Comparison of ENCODE assay signal across 25 cellular contexts in the genomic region with DNA sequence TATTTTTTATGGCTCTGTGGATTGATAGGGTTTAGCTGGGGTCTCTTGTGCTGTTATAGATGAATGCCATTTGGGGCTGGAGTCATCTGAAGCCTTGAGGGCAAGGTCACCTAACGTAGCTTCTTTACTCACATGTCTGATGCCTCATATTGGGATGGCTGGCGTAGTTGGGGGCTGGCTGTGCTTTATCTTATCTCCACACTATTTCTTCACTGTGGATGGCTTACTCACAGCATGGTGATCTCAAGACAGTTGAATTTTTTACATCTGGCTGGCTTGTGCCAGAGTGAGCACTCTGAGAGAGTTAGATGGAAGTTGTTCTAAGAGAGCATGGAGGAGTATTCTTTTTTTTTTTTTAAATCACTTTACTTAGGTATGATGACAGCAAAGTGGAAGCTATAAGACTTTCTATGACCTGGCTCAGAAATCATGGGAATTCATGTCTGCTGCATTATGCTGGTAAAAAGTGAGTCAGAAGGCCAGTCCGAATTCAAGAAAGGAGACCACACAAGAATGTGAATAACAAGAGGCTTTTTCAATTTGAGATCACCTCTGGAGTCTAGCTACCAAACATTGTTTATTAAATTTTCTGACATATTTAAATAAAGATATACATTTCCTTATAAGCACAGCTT.
DNase-seq lines count a peak whose midpoint lies in the region; ATAC-seq, FAIRE-seq and TF ChIP-seq lines count a peak whose summit lies in the region.
"Had no signal": no experiment of that assay in that cellular context is flagged by ENCODE, and none has a peak within 500 bp of the region (broad histone marks: within the 10 kb centered on the region; RNA-seq: fewer than 3 reads in every experiment).

No MANE protein-coding gene starts in this region.

- no peak for TF ChIP-seq POLR2A in H1 (IDR thresholded peaks at IDR 0.05; ENCODE audit: control extremely low read depth in 1 of 2, low read depth in 2 of 2, low read length in 2 of 2)

- H4K5ac ChIP-seq in H1 (ENCODE audit: insufficient read length, low read depth, low read length), result no peak overlapping the region

- DNase-seq in WTC11 (ENCODE audit: low spot score) (no peak), H1 (ENCODE audit: low read depth in 1 of 2, low spot score in 2 of 2) (no peak), islet precursor cell (peak; percentile 62), cortex of kidney (lab: John Stamatoyannopoulos, UW) (no peak), T1000 (lab: John Stamatoyannopoulos, UW) (no peak), dermis blood vessel endothelial cell (no peak)
- DNase-seq: ACHN; BE2C; C1 segment of cervical spinal cord; CD4-positive, CD25-positive, alpha-beta regulatory T cell; CD8-positive, alpha-beta memory T cell; COR-L47; DMS 273 treated with DMSO at 0.1 percent for 48 hours; DMS53; DND-41; GDM1; H7; HFFc6; IMR-90 had no signal

- peak overlapping the region; percentile 40; the same call in 1 of the 2 replicates for H2AFZ ChIP-seq in H1 (ENCODE audit: low read length)
- H2AFZ ChIP-seq: GM23338 had no signal

- H3K4me1 Mint-ChIP-seq in WTC11, result peaks cover 17% of the 10 kb centered on the region
- H3K4me1 Mint-ChIP-seq: CD4-positive, CD25-positive, alpha-beta regulatory T cell; CD8-positive, alpha-beta memory T cell had no signal

- no peak overlapping the region for H3K4me3 Mint-ChIP-seq in WTC11
- H3K4me3 Mint-ChIP-seq: CD4-positive, CD25-positive, alpha-beta regulatory T cell; CD8-positive, alpha-beta memory T cell; GM23338; HFFc6 had no signal

- no peak overlapping the region for H3K4ac ChIP-seq in H1 (replicated peaks; ENCODE audit: insufficient read length, low read depth, low read length)

- no peaks in the 10 kb centered on the region for H4K20me1 ChIP-seq in H1 (replicated peaks in 1 of 2; ENCODE audit: control insufficient read depth in 1 of 2, insufficient read depth in 2 of 2, low read length in 2 of 2)

- H2BK12ac ChIP-seq in H1 (ENCODE audit: low read depth, low read length), result no peak overlapping the region

- H3K27me3 ChIP-seq in H1 (replicated peaks in 1 of 4; ENCODE audit: control insufficient read depth in 3 of 4, extremely low read depth in 1 of 4, insufficient read depth in 3 of 4, low read length in 3 of 4), result no peaks in the 10 kb centered on the region
- H3K27me3 ChIP-seq: BE2C had no signal

- H3K4me1 ChIP-seq in H1 (replicated peaks in 1 of 4; ENCODE audit: control insufficient read depth in 3 of 4, insufficient read depth in 4 of 4, low read length in 3 of 4), result no peaks in the 10 kb centered on the region
- H3K4me1 ChIP-seq: BE2C had no signal

- no peak overlapping the region for H3K27ac ChIP-seq in H1 (ENCODE audit: low read depth, low read length)

- no peak overlapping the region for H2BK20ac ChIP-seq in H1 (ENCODE audit: low read length)

- H3K9me3 ChIP-seq in H1 (ENCODE audit: insufficient read depth in 2 of 2, low read depth in 1 of 2, low read length in 1 of 2), result peaks cover 2 to 7% of the 10 kb centered on the region in 2 experiments; a peak in 2 of 4 replicates
- H3K9me3 ChIP-seq: BE2C had no signal

- peaks cover 4% of the 10 kb centered on the region for H3K36me3 Mint-ChIP-seq in WTC11
- H3K36me3 Mint-ChIP-seq: CD4-positive, CD25-positive, alpha-beta regulatory T cell; CD8-positive, alpha-beta memory T cell had no signal

- WGBS in H1 (ENCODE audit: extremely low coverage in 1 of 2, insufficient coverage in 1 of 2, insufficient read length in 1 of 2, insufficient replicate concordance in 2 of 2, low coverage in 1 of 2, low lambda C conversion rate in 2 of 2, missing lambda C conversion rate in 1 of 2), 2 experiments, result 90% methylated on average over 3 of the region's 3 CpGs; no CpG with 5 or more reads in 1 of the 2 experiments

- H3K79me1 ChIP-seq in H1 (ENCODE audit: low read depth, low read length), result no peaks in the 10 kb centered on the region

- no peak overlapping the region for H4K8ac ChIP-seq in H1 (ENCODE audit: extremely low read depth, insufficient read depth, low read length)

- no peak for TF ChIP-seq RAD21 in H1 (IDR thresholded peaks at IDR 0.05 in 1 of 2, conservative IDR thresholded peaks at IDR 0.05 in 1 of 2; ENCODE audit: low read depth in 2 of 2, low read length in 2 of 2)

- no peak overlapping the region for H3K14ac ChIP-seq in H1 (ENCODE audit: insufficient read length)

- no peak overlapping the region for H3K4me2 ChIP-seq in H1 (ENCODE audit: insufficient read depth in 1 of 2, low read depth in 2 of 2, low read length in 2 of 2)
- H3K4me2 ChIP-seq: GM23338 had no signal

- no peak overlapping the region for H2AK5ac ChIP-seq in H1 (ENCODE audit: low read depth, low read length)

- no peak overlapping the region for H3K18ac ChIP-seq in H1 (ENCODE audit: extremely low read depth, low read length)

- H3K23me2 ChIP-seq in H1 (ENCODE audit: low read depth, low read length), result no peaks in the 10 kb centered on the region

- no peaks in the 10 kb centered on the region for H3K79me2 ChIP-seq in H1 (ENCODE audit: control insufficient read depth in 1 of 2, insufficient read depth in 2 of 2, low read length in 2 of 2)

- H2BK5ac ChIP-seq in H1 (ENCODE audit: low read depth, low read length), result no peak overlapping the region

- H3K4me3 ChIP-seq in H1 (ENCODE audit: extremely low read depth in 1 of 4, insufficient read depth in 2 of 4, low read depth in 3 of 4, low read length in 4 of 4), result no peak overlapping the region
- H3K4me3 ChIP-seq: GM23338 had no signal

- H3K9ac ChIP-seq in H1 (replicated peaks in 1 of 4; ENCODE audit: extremely low read depth in 1 of 4, low read depth in 3 of 4, low read length in 3 of 4), result no peak overlapping the region

- H2BK120ac ChIP-seq in H1 (replicated peaks; ENCODE audit: low read depth, low read length), result no peak overlapping the region

- no peak overlapping the region for H4K91ac ChIP-seq in H1 (replicated peaks; ENCODE audit: insufficient read length, low read length)

- CTCF ChIA-PET in WTC11 (lab: Charles Lee) (no interaction called here), H1 (lab: Charles Lee; ENCODE audit: partially characterized antibody) (no interaction called here)

- no peaks in the 10 kb centered on the region; a peak in 1 of 8 replicates for H3K36me3 ChIP-seq in H1 (ENCODE audit: control insufficient read depth in 2 of 4, insufficient read depth in 4 of 4, low read length in 3 of 4)
- H3K36me3 ChIP-seq: BE2C had no signal

- peaks cover 12% of the 10 kb centered on the region for H3K9me3 Mint-ChIP-seq in WTC11

- H3K27ac Mint-ChIP-seq in WTC11, result 0 out of 2 replicates have a peak overlapping the region, but pooled peaks have one; percentile 26
- H3K27ac Mint-ChIP-seq: CD4-positive, CD25-positive, alpha-beta regulatory T cell; CD8-positive, alpha-beta memory T cell; GM23338; HFFc6 had no signal

- no peak for TF ChIP-seq EP300 in H1 (IDR thresholded peaks at IDR 0.05; ENCODE audit: borderline replicate concordance in 1 of 2, low read depth in 2 of 2, low read length in 2 of 2)

- H3K56ac ChIP-seq in H1 (replicated peaks; ENCODE audit: insufficient read length, low read depth, low read length), result no peak overlapping the region

- ATAC-seq in WTC11, result no peak
- no peak for ATAC-seq in GM18907 (IDR thresholded peaks at IDR 0.05; ENCODE audit: unreplicated experiment)
- ATAC-seq: GM23338, HCT116 had no signal

- no peaks in the 10 kb centered on the region for H3K27me3 Mint-ChIP-seq in WTC11 (ENCODE audit: low read depth)

- no peak overlapping the region for H3K23ac ChIP-seq in H1 (ENCODE audit: insufficient read length)

- TF ChIP-seq CTCF in WTC11 (IDR thresholded peaks at IDR 0.05) (no peak), H1 (IDR thresholded peaks at IDR 0.05; ENCODE audit: control extremely low read depth in 1 of 3, insufficient read depth in 1 of 3, low read depth in 1 of 3, low read length in 3 of 3) (no peak)

- POLR2A ChIA-PET in WTC11 (lab: Charles Lee), result no interaction called here
- POLR2A ChIA-PET in H1 (lab: Charles Lee; ENCODE audit: partially characterized antibody), result no interaction called here

- no peak overlapping the region for H2BK15ac ChIP-seq in H1 (ENCODE audit: low read length)

- no peak for FAIRE-seq in H1 (lab: Jason Lieb, UNC)
- FAIRE-seq: GM12892, GM18507, HTR-8/SVneo had no signal

TF ChIP-seq in WTC11, 78 proteins besides CTCF, POLR2A, EP300 and RAD21 (continues in another document):
- TF ChIP-seq, protein P1, sequence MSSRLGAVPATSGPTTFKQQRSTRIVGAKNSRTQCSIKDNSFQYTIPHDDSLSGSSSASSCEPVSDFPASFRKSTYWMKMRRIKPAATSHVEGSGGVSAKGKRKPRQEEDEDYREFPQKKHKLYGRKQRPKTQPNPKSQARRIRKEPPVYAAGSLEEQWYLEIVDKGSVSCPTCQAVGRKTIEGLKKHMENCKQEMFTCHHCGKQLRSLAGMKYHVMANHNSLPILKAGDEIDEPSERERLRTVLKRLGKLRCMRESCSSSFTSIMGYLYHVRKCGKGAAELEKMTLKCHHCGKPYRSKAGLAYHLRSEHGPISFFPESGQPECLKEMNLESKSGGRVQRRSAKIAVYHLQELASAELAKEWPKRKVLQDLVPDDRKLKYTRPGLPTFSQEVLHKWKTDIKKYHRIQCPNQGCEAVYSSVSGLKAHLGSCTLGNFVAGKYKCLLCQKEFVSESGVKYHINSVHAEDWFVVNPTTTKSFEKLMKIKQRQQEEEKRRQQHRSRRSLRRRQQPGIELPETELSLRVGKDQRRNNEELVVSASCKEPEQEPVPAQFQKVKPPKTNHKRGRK (CRISPR knock-in tag; IDR thresholded peaks at IDR 0.05; ENCODE audit: borderline replicate concordance), result no peak

TF ChIP-seq in H1, 55 proteins besides CTCF, POLR2A, EP300 and RAD21:
- TF ChIP-seq SIX5 (IDR thresholded peaks at IDR 0.05; ENCODE audit: low read depth, low read length) (no peak), TAF1 (IDR thresholded peaks at IDR 0.05; ENCODE audit: low read depth, low read length) (no peak), HDAC6 (IDR thresholded peaks at IDR 0.05; ENCODE audit: low read depth, low read length) (no peak), POLR2AphosphoS5 (IDR thresholded peaks at IDR 0.05; ENCODE audit: low read depth, low read length) (no peak), CBX8 (IDR thresholded peaks at IDR 0.05; ENCODE audit: borderline replicate concordance, low read depth, low read length) (no peak), CHD1 (IDR thresholded peaks at IDR 0.05; ENCODE audit: low read depth, low read length) (no peak)
